Comparison of ENCODE assay signal across 1 cellular context in the genomic region with DNA sequence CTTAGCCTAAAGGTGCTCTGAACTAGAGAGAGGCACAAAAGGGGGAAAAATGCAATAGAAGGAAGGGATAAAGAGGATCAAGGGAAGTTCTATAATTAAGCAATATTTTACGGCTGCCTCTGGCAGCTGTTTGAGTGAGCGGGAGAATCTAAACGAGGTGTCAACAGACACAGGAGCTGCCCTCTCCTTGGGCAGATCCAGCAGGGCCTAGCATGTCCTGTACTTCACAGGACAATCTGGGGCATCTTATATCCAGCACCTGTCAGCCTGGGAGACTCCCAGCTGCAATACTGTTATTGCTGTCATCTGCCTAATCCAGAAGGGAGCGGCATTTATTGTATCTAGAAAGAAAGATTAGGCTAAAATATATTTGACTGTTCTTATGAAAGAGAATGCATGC.
TF ChIP-seq lines count a peak whose summit lies in the region.

No MANE protein-coding gene starts in this region.

TF ChIP-seq in HCT116, 20 proteins besides CTCF, POLR2A, EP300 and RAD21:
- TF ChIP-seq ELF1 (IDR thresholded peaks at IDR 0.05; ENCODE audit: borderline replicate concordance, low read depth) (no peak), FOSL1 (IDR thresholded peaks at IDR 0.05; ENCODE audit: low read depth) (no peak), TCF7L2 (IDR thresholded peaks at IDR 0.05; ENCODE audit: borderline replicate concordance, extremely low read depth, insufficient read depth, insufficient read length) (no peak), CBX3 (IDR thresholded peaks at IDR 0.05; ENCODE audit: low read depth) (no peak), SP1 (IDR thresholded peaks at IDR 0.05; ENCODE audit: low read depth) (no peak)
- TF ChIP-seq, protein P1, sequence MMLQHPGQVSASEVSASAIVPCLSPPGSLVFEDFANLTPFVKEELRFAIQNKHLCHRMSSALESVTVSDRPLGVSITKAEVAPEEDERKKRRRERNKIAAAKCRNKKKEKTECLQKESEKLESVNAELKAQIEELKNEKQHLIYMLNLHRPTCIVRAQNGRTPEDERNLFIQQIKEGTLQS (IDR thresholded peaks at IDR 0.05): no peak
TF ChIP-seq in HCT116: peak in this region for 0.
